In genomic region chr3:146543461-146544012, GRCh38 we compare ENCODE assay signal across 8 cellular contexts. TPM values are rescaled to one million over a fixed set of nuclear protein-coding genes. Genes with fewer than 3 reads are reported as not detected.
A peak's percentile ranks its signal among the peaks of the same experiment; 100 is the strongest.
DNase-seq lines count a peak whose midpoint lies in the region; ATAC-seq, FAIRE-seq and TF ChIP-seq lines count a peak whose summit lies in the region.

No MANE protein-coding gene starts in this region.

- peak overlapping the region; percentile 89 for H3K4me3 Mint-ChIP-seq in activated naive CD4-positive, alpha-beta T cell treated with anti-CD3 and anti-CD28 coated beads for 36 hours

- CTCF ChIA-PET in activated naive CD4-positive, alpha-beta T cell treated with anti-CD3 and anti-CD28 coated beads for 36 hours (lab: Charles Lee), result interaction anchor here (0.7 to 1.6 kb wide), 3 partner anchors 31 to 97 kb away, joined by 3 to 4 read pairs (median 3); no protein-coding TSS in a partner anchor
- CTCF ChIA-PET in RWPE1 (lab: Yijun Ruan, JAX), result interaction anchor here (1.1 kb wide), 1 partner anchor 98 kb away, joined by 8 read pairs; no protein-coding TSS in a partner anchor

- peak overlapping the region; percentile 87 for H3K27ac Mint-ChIP-seq in activated naive CD4-positive, alpha-beta T cell treated with anti-CD3 and anti-CD28 coated beads for 36 hours

- H3K9ac ChIP-seq in endocrine pancreas (ENCODE audit: control insufficient read depth, insufficient read depth, low read length), result peak overlapping the region; percentile 77

- H3K27ac ChIP-seq in RWPE1 (peak overlapping the region; percentile 96), muscle layer of duodenum (ENCODE audit: low read length) (peak overlapping the region; percentile 90)

- no peak for TF ChIP-seq CTCF in RWPE1 (conservative IDR thresholded peaks at IDR 0.05; ENCODE audit: low read depth)

- peak; percentile 18 for ATAC-seq in HG03025 (IDR thresholded peaks at IDR 0.05; ENCODE audit: low FRiP score, unreplicated experiment)

- no peaks in the 10 kb centered on the region for H3K27me3 Mint-ChIP-seq in activated naive CD4-positive, alpha-beta T cell treated with anti-CD3 and anti-CD28 coated beads for 36 hours (ENCODE audit: low read depth)

- H3K4me3 ChIP-seq in endocrine pancreas (ENCODE audit: control insufficient read depth, insufficient read depth, low read length) (peak overlapping the region; percentile 69), muscle layer of duodenum (ENCODE audit: low read depth in 1 of 2, low read length in 2 of 2) (peak overlapping the region; percentile 78 to 87)

- no peaks in the 10 kb centered on the region for H3K9me3 Mint-ChIP-seq in activated naive CD4-positive, alpha-beta T cell treated with anti-CD3 and anti-CD28 coated beads for 36 hours

- H3K36me3 ChIP-seq in endocrine pancreas (ENCODE audit: control insufficient read depth, insufficient read depth, low read length) (no peaks in the 10 kb centered on the region), muscle layer of duodenum (ENCODE audit: control insufficient read depth in 1 of 2, insufficient read depth in 2 of 2, low read length in 2 of 2) (peaks cover 0 to 4% of the 10 kb centered on the region in 2 donors)

- no peak for FAIRE-seq in RCC 7860 (lab: Jason Lieb, UNC)

- peaks cover 53% of the 10 kb centered on the region for H3K4me1 Mint-ChIP-seq in activated naive CD4-positive, alpha-beta T cell treated with anti-CD3 and anti-CD28 coated beads for 36 hours (ENCODE audit: low read depth)

- H3K27me3 ChIP-seq in endocrine pancreas (ENCODE audit: control insufficient read depth, insufficient read depth, low read length), result no peaks in the 10 kb centered on the region
- no peaks in the 10 kb centered on the region for H3K27me3 ChIP-seq in muscle layer of duodenum (ENCODE audit: low read depth, low read length)

- intact Hi-C loops in activated naive CD4-positive, alpha-beta T cell treated with anti-CD3 and anti-CD28 coated beads for 36 hours (cut with micrococcal nuclease), result loop anchor here (1.0 to 5.0 kb wide), 3 partner anchors 45 to 381 kb away; partner anchors contain the start of genes PLOD2 and PLSCR2
- intact Hi-C loops in posterior vena cava (cut with DNase I), result no loop called here

- POLR2A ChIA-PET in RWPE1 (lab: Yijun Ruan, JAX; ENCODE audit: low non-redundant PET), result interaction anchor here (0.6 kb wide), 1 partner anchor 35 kb away, joined by 3 read pairs; no protein-coding TSS in a partner anchor

- peaks cover 34% of the 10 kb centered on the region for H3K36me3 Mint-ChIP-seq in activated naive CD4-positive, alpha-beta T cell treated with anti-CD3 and anti-CD28 coated beads for 36 hours (ENCODE audit: low read depth)

- H3K9me3 ChIP-seq in endocrine pancreas (ENCODE audit: control insufficient read depth, low read length) (no peaks in the 10 kb centered on the region), muscle layer of duodenum (ENCODE audit: control insufficient read depth in 1 of 2, low read length in 2 of 2) (no peaks in the 10 kb centered on the region)

- H3K4me1 ChIP-seq in endocrine pancreas (ENCODE audit: control insufficient read depth, insufficient read depth, low read length), result peaks cover 7% of the 10 kb centered on the region
- peaks cover 9 to 24% of the 10 kb centered on the region in 2 donors for H3K4me1 ChIP-seq in muscle layer of duodenum (ENCODE audit: control insufficient read depth in 1 of 2, insufficient read depth in 2 of 2, low read length in 2 of 2)

- no peak for DNase-seq in activated naive CD4-positive, alpha-beta T cell treated with anti-CD3 and anti-CD28 coated beads for 36 hours
- DNase-seq in activated naive CD4-positive, alpha-beta T cell treated with Interleukin-2 at 50 U/mL for 16 hours, result no peak
- DNase-seq in RWPE1 (ENCODE audit: low spot score), result no peak
- DNase-seq in posterior vena cava (ENCODE audit: low spot score), result no peak
- no peak for DNase-seq in RCC 7860 (ENCODE audit: low spot score)

RNA-seq across cellular contexts. Expression of gene PLSCR1, which starts 0.9 kb away (rescaled TPM):
- total RNA-seq in activated naive CD4-positive, alpha-beta T cell treated with anti-CD3 and anti-CD28 coated beads for 36 hours, result 10 to 100 TPM; 60.1 to 64.3 TPM
- 10 to 100 TPM; 72.1 to 95.5 TPM for total RNA-seq in posterior vena cava
